Comparison of ENCODE assay signal across 22 cellular contexts in the genomic region with DNA sequence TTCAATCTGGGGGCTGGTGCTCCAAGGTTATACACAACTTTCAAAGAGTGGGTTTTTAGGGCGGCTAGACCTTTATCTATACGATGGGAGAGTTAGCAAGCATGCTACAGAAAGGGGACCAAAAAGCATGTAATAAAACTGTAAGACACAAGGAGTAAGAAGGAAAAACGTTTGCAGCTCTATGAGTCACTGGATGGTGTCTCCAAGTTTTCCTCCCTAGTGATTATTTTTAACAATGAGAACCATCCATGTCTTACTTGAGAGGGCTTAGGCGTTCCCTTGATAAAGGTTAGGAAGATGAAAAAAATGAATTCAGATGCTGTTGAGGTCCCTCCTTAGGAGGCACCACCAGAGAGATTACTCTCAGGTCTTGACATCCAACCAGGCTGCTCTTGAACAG.
"Had no signal": no experiment of that assay in that cellular context is flagged by ENCODE, and none has a peak within 500 bp of the region (broad histone marks: within the 10 kb centered on the region; RNA-seq: fewer than 3 reads in every experiment).

No MANE protein-coding gene starts in this region.

- H3K4me3 ChIP-seq: left ventricle myocardium inferior, mucosa of descending colon, prostate gland, right atrium auricular region, skin epidermis, thyroid gland had no signal

- H3K27me3 ChIP-seq: right atrium auricular region, thyroid gland had no signal

- H3K36me3 ChIP-seq: left ventricle myocardium inferior, prostate gland, right atrium auricular region, thyroid gland had no signal

- ATAC-seq: activated T-cell treated with anti-CD3 and anti-CD28 coated beads, Interleukin-2, amount 50 U/mL, for 72 hours; esophagus mucosa; foreskin keratinocyte; mucosa of descending colon; stimulated activated effector memory CD8-positive, alpha-beta T cell treated with anti-CD3 and anti-CD28 coated beads, Interleukin-12 subunit alpha, Interleukin-12 subunit beta, amount 100 ng/mL, for 72 hours had no signal

- DNase-seq: activated CD4-positive, alpha-beta T cell treated with anti-CD3 and anti-CD28 coated beads, Interleukin-2, amount 50 U/mL, for 1 hour; activated CD4-positive, CD25-positive, alpha-beta regulatory T cell treated with anti-CD3 and anti-CD28 coated beads, Interleukin-2, amount 50 U/mL, for 72 hours; activated CD8-positive, alpha-beta memory T cell treated with anti-CD3 and anti-CD28 coated beads for 24 hours; activated CD8-positive, alpha-beta memory T cell treated with anti-CD3 and anti-CD28 coated beads, Interleukin-2, amount 50 U/mL, for 48 hours; activated effector memory CD4-positive, alpha-beta T cell treated with anti-CD3 and anti-CD28 coated beads, Interleukin-2, amount 50 U/mL, for 16 hours; activated T-cell treated with anti-CD3 and anti-CD28 coated beads, Interleukin-2, amount 50 U/mL, for 72 hours; cerebellar nuclear complex; cortex of kidney; effector CD8-positive, alpha-beta T cell; foreskin keratinocyte; hypothalamus; kidney; left ventricle myocardium inferior; mucosa of descending colon; naive B cell; stimulated activated CD4-positive, alpha-beta T cell treated with anti-CD3 and anti-CD28 coated beads, Interleukin-4, amount 100 ng/mL, for 1 hour; thyroid gland had no signal

- H3K27ac ChIP-seq: foreskin keratinocyte, left ventricle myocardium inferior, prostate gland, right atrium auricular region, skin epidermis, thyroid gland had no signal

- H3K9me3 ChIP-seq: left ventricle myocardium inferior, mucosa of descending colon, prostate gland, right atrium auricular region, thyroid gland had no signal

- H3K4me1 ChIP-seq: foreskin keratinocyte, left ventricle myocardium inferior, prostate gland, right atrium auricular region, thyroid gland had no signal
